Comparison of ENCODE assay signal across 8 cellular contexts in the genomic region with DNA sequence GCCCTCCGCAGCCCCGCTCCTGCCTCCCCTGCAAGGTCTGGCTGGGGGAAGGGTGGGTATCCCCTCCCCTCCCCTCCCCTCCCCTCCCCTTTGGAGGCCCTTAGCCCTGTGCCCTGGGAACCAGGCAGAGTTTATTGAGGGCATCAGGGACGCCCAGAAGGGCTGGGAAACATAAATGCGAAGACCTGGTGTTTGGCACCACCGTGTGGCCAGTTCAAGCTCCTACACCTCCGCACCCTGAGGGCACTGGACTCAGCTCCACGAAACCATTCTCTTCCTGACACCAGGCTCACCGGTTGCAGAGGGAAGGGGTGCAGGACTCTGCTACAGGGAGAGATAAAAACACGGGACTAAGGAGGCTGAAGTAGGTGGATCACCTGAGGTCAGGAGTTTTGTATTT. TPM values are rescaled to one million over a fixed set of nuclear protein-coding genes. Genes with fewer than 3 reads are reported as not detected.
DNase-seq lines count a peak whose midpoint lies in the region; ATAC-seq and TF ChIP-seq lines count a peak whose summit lies in the region.

No MANE protein-coding gene starts in this region.

- peaks cover 5% of the 10 kb centered on the region for H3K9me3 Mint-ChIP-seq in mesothelial cell of epicardium

- no peaks in the 10 kb centered on the region for H3K36me3 Mint-ChIP-seq in mesothelial cell of epicardium

- no peak overlapping the region for H3K4me3 Mint-ChIP-seq in mesothelial cell of epicardium

- DNase-seq in AG09319 (ENCODE audit: extremely low read depth, low read depth) (no peak), GM19240 (ENCODE audit: insufficient read length, low spot score) (peak; percentile 63), NCI-H524 (lab: John Stamatoyannopoulos, UW) (peak; percentile 48 to 73), mesothelial cell of epicardium (ENCODE audit: low spot score in 2 of 2, unreplicated experiment in 2 of 2) (peak in 1 of 2 experiments; percentile 74)
- DNase-seq in activated CD4-positive, alpha-beta T cell treated with anti-CD3 and anti-CD28 coated beads, Interleukin-2, amount 50 U/mL, for 24 hours (ENCODE audit: low read depth in 1 of 2, low spot score in 1 of 2) = peak; percentile 39 to 59
- DNase-seq in effector CD4-positive, alpha-beta T cell = peak; percentile 39
- DNase-seq in stimulated activated CD8-positive, alpha-beta memory T cell treated with anti-CD3 and anti-CD28 coated beads, Interleukin-4, amount 100 ng/mL, for 48 hours = peak; percentile 75

- H3K27ac Mint-ChIP-seq in mesothelial cell of epicardium = no peak overlapping the region

- peaks cover 24% of the 10 kb centered on the region for H3K27me3 Mint-ChIP-seq in mesothelial cell of epicardium (ENCODE audit: low read depth)

- ATAC-seq in GM21390 (IDR thresholded peaks at IDR 0.05; ENCODE audit: unreplicated experiment) = no peak

- no peaks in the 10 kb centered on the region for H3K4me1 Mint-ChIP-seq in mesothelial cell of epicardium

- TF ChIP-seq CTCF in AG09319 (IDR thresholded peaks at IDR 0.05; ENCODE audit: low read depth, low read length) = peak; percentile 87
- TF ChIP-seq CTCF in mesothelial cell of epicardium (IDR thresholded peaks at IDR 0.05; ENCODE audit: unreplicated experiment) = peak; percentile 79

RNA-seq across cellular contexts. Expression of a gene that starts 1.0 kb away (rescaled TPM):
- total RNA-seq in mesothelial cell of epicardium = not detected in 3 replicates

RNA-seq across cellular contexts. Expression of a gene that starts 8.3 kb away (rescaled TPM):
- 12.1 to 13.9 TPM (median 12.2 TPM) in 3 replicates for total RNA-seq in mesothelial cell of epicardium
